ENCODE assay signal across 7 cellular contexts in the genomic region with DNA sequence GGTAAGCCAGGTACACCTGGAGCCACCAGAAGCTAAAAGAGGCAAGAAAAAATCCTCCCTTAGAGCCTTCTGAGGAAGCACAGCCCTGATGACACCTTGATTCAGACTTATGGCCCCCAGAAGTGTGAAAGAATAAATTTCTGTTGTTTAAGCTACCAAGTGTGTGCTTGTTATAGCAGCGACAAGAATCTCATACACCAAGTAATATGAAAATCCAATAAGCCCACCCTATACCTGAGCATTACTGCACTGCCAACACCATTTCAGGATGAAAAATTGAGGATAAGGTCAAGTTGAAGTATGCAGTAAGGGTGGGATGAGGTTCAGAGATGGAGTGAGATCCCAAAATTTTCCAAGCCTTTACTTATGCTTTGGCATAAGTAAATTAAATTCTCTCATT.
"Had no signal": no experiment of that assay in that cellular context is flagged by ENCODE, and none has a peak within 500 bp of the region (broad histone marks: within the 10 kb centered on the region; RNA-seq: fewer than 3 reads in every experiment).

No MANE protein-coding gene starts in this region.

- H3K4me3 ChIP-seq: K562 had no signal

- H3K4me3 Mint-ChIP-seq: IgD-negative memory B cell had no signal

- H3K4me2 ChIP-seq: KMS-11 had no signal

- ATAC-seq: K562 had no signal

- H3K27me3 Mint-ChIP-seq: IgD-negative memory B cell had no signal

- FAIRE-seq: K562 had no signal

- H3K9ac ChIP-seq: KMS-11 had no signal

- H3K27ac ChIP-seq: HL-60, KMS-11 had no signal

- H3K4me1 Mint-ChIP-seq: IgD-negative memory B cell had no signal

- DNase-seq: IMR-90, KBM-7, KG1 had no signal

- H3K27ac Mint-ChIP-seq: IgD-negative memory B cell had no signal
